8 cellular contexts compared by ENCODE assay signal in the genomic region with DNA sequence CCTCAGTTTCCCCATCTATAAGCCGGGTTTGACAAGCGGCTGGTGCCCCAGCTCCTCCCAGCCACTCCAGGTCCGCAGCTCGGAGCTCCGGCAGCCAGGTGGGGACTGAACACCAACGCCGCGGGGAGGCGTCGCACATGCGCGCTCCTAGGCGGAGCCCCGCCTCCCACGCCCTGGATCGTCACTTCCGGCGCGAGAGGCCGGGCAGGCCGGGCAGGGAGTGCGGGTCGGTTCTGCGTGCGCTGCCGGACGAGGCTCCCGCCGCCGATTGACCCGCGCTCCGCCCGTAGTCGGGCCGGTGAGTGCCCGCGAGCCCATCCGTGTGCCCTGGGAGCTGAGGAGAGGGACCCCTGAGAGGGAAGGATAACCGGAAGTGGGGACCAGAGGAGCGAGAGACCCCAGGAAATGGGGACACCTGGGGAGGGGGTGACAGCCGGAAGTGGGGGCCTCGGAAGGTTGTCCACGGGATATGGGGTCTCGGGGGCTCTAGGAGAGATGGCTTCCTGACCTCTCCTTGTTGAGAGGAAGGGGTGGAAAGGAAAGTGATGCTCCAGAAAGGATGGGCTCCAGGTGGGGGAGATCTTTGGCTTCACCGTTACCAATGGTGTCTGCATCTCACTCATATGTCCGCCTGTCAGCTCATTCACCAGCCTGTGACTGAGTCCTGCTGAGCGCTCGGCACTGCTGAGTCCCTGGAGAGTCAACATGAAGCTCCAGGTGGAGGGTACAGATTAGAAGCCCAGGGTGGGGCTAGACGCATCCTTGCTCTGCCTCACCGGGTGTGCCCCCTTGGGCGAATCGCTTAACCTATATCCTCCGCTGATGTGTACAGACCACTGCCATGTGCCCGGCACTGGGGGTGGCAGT. TPM values are rescaled to one million over a fixed set of nuclear protein-coding genes. Genes with fewer than 3 reads are reported as not detected.
DNase-seq lines count a peak whose midpoint lies in the region; ATAC-seq and TF ChIP-seq lines count a peak whose summit lies in the region.

Gene TTPAL, plus strand, starts transcription at position 181 of the 867 bp plus-strand sequence. CDS start 4,126 bp downstream, outside the sequence.

- intact Hi-C loops in heart left ventricle (cut with DNase I) (loop anchor here in 6 of 10 donors (5.0 to 10.0 kb wide), 5 partner anchors 46 to 141 kb away; partner anchors contain the start of gene SERINC3 (in 2 of the 6)), transverse colon (cut with DNase I; ENCODE audit: low total_unique reads) (no loop called here)

- H4K12ac ChIP-seq in trophoblast cell (ENCODE audit: low read depth, low read length) = peak within 1 kb of the TSS; percentile 85

- ATAC-seq in HG02759 (IDR thresholded peaks at IDR 0.05; ENCODE audit: unreplicated experiment) (peak; percentile 93), heart left ventricle (peak; percentile 93 to 98 (median 98))

- H3K27me3 ChIP-seq in heart left ventricle (no peaks in the 10 kb centered on the region), trophoblast cell (ENCODE audit: insufficient read depth, low read length) (no peaks in the 10 kb centered on the region), transverse colon (no peaks in the 10 kb centered on the region)

- H3K4ac ChIP-seq in trophoblast cell (ENCODE audit: low read depth, low read length) = peak within 1 kb of the TSS; percentile 83

- TF ChIP-seq CTCF in GM12873 (IDR thresholded peaks at IDR 0.05; ENCODE audit: insufficient read depth, low read depth, low read length, missing control alignments) (peak; percentile 16), heart left ventricle (IDR thresholded peaks at IDR 0.05) (peak in 10 of 12 donors; percentile 17 to 62 (median 40)), transverse colon (IDR thresholded peaks at IDR 0.05) (peak in 4 of 5 experiments; percentile 34 to 65 (median 46))

- peak within 1 kb of the TSS; percentile 60 to 90 (median 76) for H3K4me3 ChIP-seq in heart left ventricle
- H3K4me3 ChIP-seq in trophoblast cell (ENCODE audit: low read depth, low read length) = peak within 1 kb of the TSS; percentile 92
- peak within 1 kb of the TSS; percentile 66 to 86 (median 74) for H3K4me3 ChIP-seq in transverse colon

- no peak for TF ChIP-seq EP300 in transverse colon (IDR thresholded peaks at IDR 0.05; ENCODE audit: low read depth)

- H3K36me3 ChIP-seq in heart left ventricle (peaks cover 0 to 15% (median 11%) of the 10 kb centered on the region in 9 donors), trophoblast cell (ENCODE audit: control insufficient read depth in 1 of 2, insufficient read depth in 2 of 2, low read length in 2 of 2) (peaks cover 9% of the 10 kb centered on the region in 2 experiments), transverse colon (no peaks in the 10 kb centered on the region)

- 3 to 16% (median 5%) methylated on average over 18 to 55 of the region's 55 CpGs for WGBS in heart left ventricle, 4 donors
- WGBS in trophoblast cell (ENCODE audit: extremely low coverage, insufficient coverage, insufficient read length) = no CpG with 5 or more reads among the region's 55 CpGs
- WGBS in transverse colon (ENCODE audit: low coverage in 1 of 2), 2 donors = 0 to 4% methylated on average over 1 to 45 of the region's 55 CpGs

- H3K27ac ChIP-seq in heart left ventricle = peak within 1 kb of the TSS; percentile 58 to 97 (median 90)
- no peak within 1 kb of the TSS for H3K27ac ChIP-seq in trophoblast cell (ENCODE audit: low read depth, low read length)
- H3K27ac ChIP-seq in transverse colon = peak within 1 kb of the TSS; percentile 87 to 97 (median 88)

- H2AFZ ChIP-seq in trophoblast cell (ENCODE audit: insufficient read depth, low read length, poor library complexity) = peak within 1 kb of the TSS; percentile 84

- DNase-seq in NCI-H128 (lab: John Stamatoyannopoulos, UW; ENCODE audit: unreplicated experiment) (peak; percentile 83), SW480 (ENCODE audit: low spot score) (peak; percentile 92), heart left ventricle (peak; percentile 88 to 94 (median 91)), trophoblast cell (peak; percentile 90 to 95), transverse colon (peak; percentile 94)
- DNase-seq in activated naive CD8-positive, alpha-beta T cell treated with anti-CD3 and anti-CD28 coated beads, Interleukin-2, amount 50 U/mL, for 16 hours (ENCODE audit: low read depth, low spot score) = peak; percentile 82

- no peaks in the 10 kb centered on the region for H3K9me3 ChIP-seq in heart left ventricle
- H3K9me3 ChIP-seq in trophoblast cell (ENCODE audit: insufficient read depth, low read depth, low read length) = no peaks in the 10 kb centered on the region
- H3K9me3 ChIP-seq in transverse colon = no peaks in the 10 kb centered on the region

- H4K91ac ChIP-seq in trophoblast cell (ENCODE audit: low read depth, low read length) = peak within 1 kb of the TSS; percentile 87

- H3K9ac ChIP-seq in trophoblast cell (ENCODE audit: low read length) = peak within 1 kb of the TSS; percentile 88

- peak within 1 kb of the TSS; percentile 36 for H2BK12ac ChIP-seq in trophoblast cell (ENCODE audit: low read length)

- in situ Hi-C loops in transverse colon (cut with MboI; ENCODE audit: low pct_ligation_motif_present in 1 of 4, low pct_unique_long_range_greater_than_20kb in 1 of 4, low sequenced_read_pairs in 3 of 4) = no loop called here

- peak within 1 kb of the TSS; percentile 93 for H3K18ac ChIP-seq in trophoblast cell (ENCODE audit: low read length)

- H3K79me2 ChIP-seq in trophoblast cell (ENCODE audit: control insufficient read depth, insufficient read depth, low read length, poor library complexity) = peaks cover 7% of the 10 kb centered on the region

- peak within 1 kb of the TSS; percentile 90 for H3K14ac ChIP-seq in trophoblast cell (ENCODE audit: low read length)

- peak within 1 kb of the TSS; percentile 72 for H2AK5ac ChIP-seq in trophoblast cell (ENCODE audit: low read length)

- peaks cover 0 to 20% (median 11%) of the 10 kb centered on the region in 12 donors for H3K4me1 ChIP-seq in heart left ventricle
- peaks cover 7 to 13% of the 10 kb centered on the region in 2 experiments for H3K4me1 ChIP-seq in trophoblast cell (ENCODE audit: control insufficient read depth in 1 of 2, insufficient read depth in 2 of 2, low read length in 2 of 2)
- H3K4me1 ChIP-seq in transverse colon = peaks cover 8 to 16% (median 14%) of the 10 kb centered on the region in 4 donors

- H2BK5ac ChIP-seq in trophoblast cell (ENCODE audit: low read depth, low read length, poor library complexity) = peak within 1 kb of the TSS; percentile 58

- H4K8ac ChIP-seq in trophoblast cell (ENCODE audit: low read depth, low read length) = peak within 1 kb of the TSS; percentile 95

- no peak within 1 kb of the TSS for H3K23ac ChIP-seq in trophoblast cell (ENCODE audit: low read length)

- H2BK120ac ChIP-seq in trophoblast cell (ENCODE audit: insufficient read depth, low read length, poor library complexity) = peak within 1 kb of the TSS; percentile 34

- peaks cover 5% of the 10 kb centered on the region for H3K79me1 ChIP-seq in trophoblast cell (ENCODE audit: low read length)

- peak within 1 kb of the TSS; percentile 93 for H3K4me2 ChIP-seq in trophoblast cell (ENCODE audit: low read length)

- peak; percentile 88 to 98 for TF ChIP-seq POLR2A in heart left ventricle (IDR thresholded peaks at IDR 0.05)
- TF ChIP-seq POLR2A in transverse colon (IDR thresholded peaks at IDR 0.05) = peak; percentile 98

RNA-seq across cellular contexts. Expression of gene TTPAL, which starts in this region (rescaled TPM):
- 1 to 10 TPM; 2.8 to 6.0 (median 4.2) TPM for total RNA-seq in heart left ventricle
- 1 to 10 TPM; 1.9 to 4.2 TPM for polyA plus RNA-seq in heart left ventricle
- 8.4 and 8.8 TPM in 2 replicates for polyA plus RNA-seq in trophoblast cell (2013)
- 10 to 100 TPM in 2 of 4 donors, 1 to 10 TPM in 2; 6.8 to 20.9 (median 9.2) TPM for total RNA-seq in transverse colon
